8 cellular contexts compared by ENCODE assay signal in the genomic region with DNA sequence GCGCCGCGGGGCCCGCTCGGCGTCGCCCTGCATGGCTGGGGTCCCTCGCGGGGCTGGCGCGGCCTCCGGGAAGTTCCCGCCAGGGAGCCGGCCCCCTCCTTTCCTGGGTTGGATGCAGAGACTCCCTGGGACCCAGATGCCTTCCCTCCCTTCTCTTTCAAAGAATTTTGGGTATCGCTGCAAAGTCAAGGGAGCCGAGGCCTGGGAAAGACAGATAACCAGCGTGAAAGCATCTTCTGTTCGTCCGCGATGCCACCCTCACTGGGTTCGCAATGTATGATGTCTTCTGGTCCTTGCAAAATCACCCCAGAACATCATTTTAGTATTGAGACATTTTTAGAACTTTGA. TPM values are rescaled to one million over a fixed set of nuclear protein-coding genes. Genes with fewer than 3 reads are reported as not detected.
DNase-seq lines count a peak whose midpoint lies in the region; ATAC-seq, FAIRE-seq and TF ChIP-seq lines count a peak whose summit lies in the region.

No MANE protein-coding gene starts in this region.

- no peak overlapping the region for H3K18ac ChIP-seq in IMR-90 (ENCODE audit: low read depth, low read length)

- no peak overlapping the region; the same call in 1 of the 2 replicates for H4K91ac ChIP-seq in IMR-90 (ENCODE audit: insufficient read depth, low read depth, low read length)

- POLR2A ChIA-PET in IMR-90 (lab: Charles Lee; ENCODE audit: unreplicated experiment), result no interaction called here

- H2BK5ac ChIP-seq in IMR-90 (ENCODE audit: low read depth, low read length, poor library complexity, severe bottlenecking), result no peak overlapping the region

- in situ Hi-C loops in IMR-90 (cut with MboI; ENCODE audit: low sequenced_read_pairs), result no loop called here

- BruUV-seq in IMR-90 (replicated peaks; lab: Mats Ljungman, UMichigan), result no TSS peak

- no CpG with 5 or more reads among the region's 21 CpGs for WGBS in IMR-90 (ENCODE audit: extremely low coverage in 2 of 2, insufficient read length in 1 of 2), 2 experiments
- WGBS in esophagus muscularis mucosa, result 24% methylated on average over 19 of the region's 21 CpGs
- 20% methylated on average over 21 of the region's 21 CpGs for WGBS in prostate gland

- H3K4me3 ChIP-seq in IMR-90 (ENCODE audit: insufficient read depth, low read depth, low read length) (peak overlapping the region; percentile 54), esophagus muscularis mucosa (peak overlapping the region; percentile 56 to 71 (median 58)), prostate gland (peak overlapping the region; percentile 37 to 43)

- no peak for TF ChIP-seq RAD21 in IMR-90 (IDR thresholded peaks at IDR 0.05; ENCODE audit: low read length)

- TF ChIP-seq CTCF in IMR-90 (conservative IDR thresholded peaks at IDR 0.05; ENCODE audit: low read depth, low read length) (no peak), esophagus muscularis mucosa (IDR thresholded peaks at IDR 0.05) (no peak), prostate gland (IDR thresholded peaks at IDR 0.05) (no peak)

- TF ChIP-seq POLR2A in GM12891 (IDR thresholded peaks at IDR 0.05; ENCODE audit: low read depth, low read length), result no peak
- no peak for TF ChIP-seq POLR2A in IMR-90 (IDR thresholded peaks at IDR 0.05; ENCODE audit: low read depth, low read length)
- TF ChIP-seq POLR2A in esophagus muscularis mucosa (IDR thresholded peaks at IDR 0.05; ENCODE audit: low read depth), result no peak
- TF ChIP-seq POLR2A in prostate gland (IDR thresholded peaks at IDR 0.05), result no peak

- peak overlapping the region; percentile 49 for H2BK120ac ChIP-seq in IMR-90 (ENCODE audit: low read depth, low read length)

- peak overlapping the region; percentile 26 for H3K4me2 ChIP-seq in IMR-90 (ENCODE audit: low read depth, low read length)

- peak overlapping the region; percentile 29 for H3K4ac ChIP-seq in IMR-90 (ENCODE audit: low read depth, low read length)

- H3K4me1 ChIP-seq in IMR-90 (ENCODE audit: control insufficient read depth, insufficient read depth, low read length) (no peaks in the 10 kb centered on the region; the same call in 1 of the 2 replicates), esophagus muscularis mucosa (peaks cover 6 to 15% (median 13%) of the 10 kb centered on the region in 4 donors), prostate gland (replicated peaks) (no peaks in the 10 kb centered on the region)

- H2BK15ac ChIP-seq in IMR-90 (ENCODE audit: low read depth, low read length), result no peak overlapping the region

- CTCF ChIA-PET in IMR-90 (lab: Yijun Ruan, JAX), result interaction anchor here (0.7 kb wide), 1 partner anchor 29 kb away, joined by 3 read pairs; no protein-coding TSS in a partner anchor

- peak overlapping the region; percentile 45 for H3K14ac ChIP-seq in IMR-90 (replicated peaks; ENCODE audit: low read depth, low read length)

- no peaks in the 10 kb centered on the region for H3K79me1 ChIP-seq in IMR-90 (ENCODE audit: low read depth in 1 of 2, low read length in 2 of 2)

- H3K27me3 ChIP-seq in IMR-90 (ENCODE audit: control insufficient read depth, insufficient read depth, low read length) (no peaks in the 10 kb centered on the region; the same call in 1 of the 2 replicates), esophagus muscularis mucosa (peaks cover 0 to 32% (median 0%) of the 10 kb centered on the region in 4 donors), prostate gland (replicated peaks; ENCODE audit: insufficient read depth) (no peaks in the 10 kb centered on the region)

- DNase-seq in GM12891 (ENCODE audit: insufficient read length, low spot score) (no peak), IMR-90 (no peak), esophagus muscularis mucosa (ENCODE audit: extremely low spot score) (no peak), prostate gland (ENCODE audit: low spot score) (no peak), KG1 (lab: John Stamatoyannopoulos, UW) (no peak), substantia nigra (lab: John Stamatoyannopoulos, UW) (no peak), cerebellum (ENCODE audit: low spot score) (no peak)

- dilution Hi-C loops in IMR-90 (cut with HindIII; ENCODE audit: low sequenced_read_pairs, unreplicated experiment), result no loop called here

- H4K20me1 ChIP-seq in IMR-90 (ENCODE audit: insufficient read depth, low read length), result no peaks in the 10 kb centered on the region

- no peaks in the 10 kb centered on the region for H3K9me1 ChIP-seq in IMR-90 (ENCODE audit: insufficient read depth, low read length)

- H4K5ac ChIP-seq in IMR-90 (ENCODE audit: low read depth, low read length), result no peak overlapping the region

- no peak overlapping the region for H3K56ac ChIP-seq in IMR-90 (ENCODE audit: extremely low read depth, insufficient read depth, low read length)

- intact Hi-C loops in IMR-90 (cut with micrococcal nuclease) (no loop called here), esophagus muscularis mucosa (cut with DNase I) (no loop called here), prostate gland (cut with DNase I) (loop anchor here (10.0 kb wide), 2 partner anchors 45 to 1075 kb away; partner anchors contain the start of gene CAND1)

- peak overlapping the region; percentile 11 to 55; a peak in 2 of 4 replicates for H4K8ac ChIP-seq in IMR-90 (ENCODE audit: low read depth in 2 of 2, low read length in 2 of 2)

- H3K36me3 ChIP-seq in IMR-90 (ENCODE audit: control insufficient read depth, insufficient read depth, low read length), result no peaks in the 10 kb centered on the region
- H3K36me3 ChIP-seq in esophagus muscularis mucosa, result peaks cover 0 to 4% (median 0%) of the 10 kb centered on the region in 4 donors
- no peaks in the 10 kb centered on the region for H3K36me3 ChIP-seq in prostate gland

- no peak for TF ChIP-seq EP300 in esophagus muscularis mucosa (IDR thresholded peaks at IDR 0.05)

- H2AK5ac ChIP-seq in IMR-90 (ENCODE audit: low read depth, low read length), result no peak overlapping the region

- 0 out of 2 replicates have a peak overlapping the region, but pooled peaks have one; percentile 1 for H3K9ac ChIP-seq in IMR-90 (ENCODE audit: low read depth, low read length)

- peak overlapping the region; percentile 97 for H2AFZ ChIP-seq in IMR-90 (replicated peaks; ENCODE audit: low read length, poor library complexity)

- H3K9me3 ChIP-seq in IMR-90 (ENCODE audit: control insufficient read depth, insufficient read depth, low read length) (no peaks in the 10 kb centered on the region), esophagus muscularis mucosa (no peaks in the 10 kb centered on the region), prostate gland (no peaks in the 10 kb centered on the region)

- FAIRE-seq in GM12891 (lab: Jason Lieb, UNC), result peak; percentile 20

- H2BK20ac ChIP-seq in IMR-90 (ENCODE audit: low read depth, low read length), result no peak overlapping the region

- H3K27ac ChIP-seq in IMR-90 (ENCODE audit: insufficient read depth, low read length) (no peak overlapping the region), esophagus muscularis mucosa (replicated peaks in 1 of 4) (peak overlapping the region; percentile 75 to 89 (median 78)), prostate gland (peak overlapping the region; percentile 63 to 76), substantia nigra (ENCODE audit: low read depth, low read length, poor library complexity, severe bottlenecking) (no peak overlapping the region)

- H2AK9ac ChIP-seq in IMR-90 (replicated peaks; ENCODE audit: low read depth, low read length, poor library complexity), result peak overlapping the region; percentile 79

- H3K23ac ChIP-seq in IMR-90 (ENCODE audit: low read depth, low read length), result peak overlapping the region; percentile 85; the same call in 1 of the 2 replicates

- ATAC-seq in IMR-90 (ENCODE audit: low read depth) (no peak), GM21515 (IDR thresholded peaks at IDR 0.05; ENCODE audit: unreplicated experiment) (no peak)

TF ChIP-seq in GM12891, 5 proteins besides CTCF, POLR2A, EP300 and RAD21:
- TF ChIP-seq TAF1 (IDR thresholded peaks at IDR 0.05; ENCODE audit: low read depth, low read length) (no peak), PAX5 (IDR thresholded peaks at IDR 0.05; ENCODE audit: insufficient read depth, low read length, severe bottlenecking) (no peak), POU2F2 (IDR thresholded peaks at IDR 0.05; ENCODE audit: low read depth, low read length) (no peak), POLR2AphosphoS5 (IDR thresholded peaks at IDR 0.05; ENCODE audit: low read depth, low read length) (no peak), SPI1 (IDR thresholded peaks at IDR 0.05; ENCODE audit: low read depth, low read length) (no peak)

TF ChIP-seq in IMR-90, 13 proteins besides CTCF, POLR2A, EP300 and RAD21:
- TF ChIP-seq SMC3 (IDR thresholded peaks at IDR 0.05; ENCODE audit: low read depth, low read length), result no peak
- TF ChIP-seq, protein P1, sequence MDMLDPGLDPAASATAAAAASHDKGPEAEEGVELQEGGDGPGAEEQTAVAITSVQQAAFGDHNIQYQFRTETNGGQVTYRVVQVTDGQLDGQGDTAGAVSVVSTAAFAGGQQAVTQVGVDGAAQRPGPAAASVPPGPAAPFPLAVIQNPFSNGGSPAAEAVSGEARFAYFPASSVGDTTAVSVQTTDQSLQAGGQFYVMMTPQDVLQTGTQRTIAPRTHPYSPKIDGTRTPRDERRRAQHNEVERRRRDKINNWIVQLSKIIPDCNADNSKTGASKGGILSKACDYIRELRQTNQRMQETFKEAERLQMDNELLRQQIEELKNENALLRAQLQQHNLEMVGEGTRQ (IDR thresholded peaks at IDR 0.05; ENCODE audit: low read depth, low read length), result no peak
TF ChIP-seq in IMR-90: peak in this region for 0.

RNA-seq across cellular contexts. Expression of gene IRAK3, which starts 0.4 kb away (rescaled TPM):
- polyA plus RNA-seq in GM12891 (2012; ENCODE audit: low read depth, missing spikeins), result 4.9 TPM
- 0.72 and 1.1 TPM in 2 replicates for total RNA-seq in IMR-90 (2012; rRNA removed)
- polyA plus RNA-seq in IMR-90 (2012; rRNA removed), result 0.34 and 0.53 TPM in 2 replicates
- polyA plus RNA-seq in IMR-90 (2012; cell fraction: cytosol; rRNA removed), result 0.05 and 0.07 TPM in 2 replicates
- 0.13 and 1.0 TPM in 2 replicates for polyA plus RNA-seq in IMR-90 (2012; cell fraction: nucleus; rRNA removed; ENCODE audit: low replicate concordance)
- 10 to 100 TPM; 12.2 to 21.5 (median 13.6) TPM for total RNA-seq in esophagus muscularis mucosa
- total RNA-seq in prostate gland, result 1 to 10 TPM; 4.5 to 9.5 TPM
- total RNA-seq in cerebellum, result 12.6 TPM

RNA-seq across cellular contexts. Expression of gene TMBIM4, which starts 19.7 kb away (rescaled TPM):
- polyA plus RNA-seq in GM12891 (2012; ENCODE audit: low read depth, missing spikeins), result 61.8 TPM
- total RNA-seq in IMR-90 (2012; rRNA removed) (59.3 and 89.7 TPM in 2 replicates), esophagus muscularis mucosa (100 to 1,000 TPM in 3 of 4 donors, 10 to 100 TPM in 1; 92.2 to 156 (median 115) TPM), prostate gland (100 to 1,000 TPM; 242 to 337 TPM), cerebellum (30.6 TPM)
- 33.7 and 38.7 TPM in 2 replicates for polyA plus RNA-seq in IMR-90 (2012; rRNA removed)
- polyA plus RNA-seq in IMR-90 (2012; cell fraction: cytosol; rRNA removed), result 79.5 and 106 TPM in 2 replicates
- 12.2 and 34.5 TPM in 2 replicates for polyA plus RNA-seq in IMR-90 (2012; cell fraction: nucleus; rRNA removed; ENCODE audit: low replicate concordance)

RNA-seq across cellular contexts. Expression of gene LLPH, which starts 58.9 kb away (rescaled TPM):
- 36.5 TPM for polyA plus RNA-seq in GM12891 (2012; ENCODE audit: low read depth, missing spikeins)
- 2.7 and 9.2 TPM in 2 replicates for total RNA-seq in IMR-90 (2012; rRNA removed)
- 13.0 and 17.0 TPM in 2 replicates for polyA plus RNA-seq in IMR-90 (2012; rRNA removed)
- polyA plus RNA-seq in IMR-90 (2012; cell fraction: cytosol; rRNA removed), result 0.54 and 0.95 TPM in 2 replicates
- 0.14 and 2.2 TPM in 2 replicates for polyA plus RNA-seq in IMR-90 (2012; cell fraction: nucleus; rRNA removed; ENCODE audit: low replicate concordance)
- 10 to 100 TPM in 1 of 4 donors, 1 to 10 TPM in 3; 5.8 to 12.6 (median 7.8) TPM for total RNA-seq in esophagus muscularis mucosa
- 10 to 100 TPM; 11.0 to 17.6 TPM for total RNA-seq in prostate gland
- 6.3 TPM for total RNA-seq in cerebellum

Comparison
In these comparisons a context has a peak if more than half of its experiments do, and no peak if none do; other contexts are left out.
1. H3K27ac ChIP-seq: peak in esophagus muscularis mucosa (4 of 4) and prostate gland (2 of 2); none in IMR-90 (single experiment) and substantia nigra (single experiment).
2. Peak in every context shown above with its lines, with median percentiles within 50 percentile points of each other: H3K4me3 ChIP-seq.